In genomic region chr10:91632671-91633550, GRCh38 we compare ENCODE assay signal across 8 cellular contexts. TPM values are rescaled to one million over a fixed set of nuclear protein-coding genes. Genes with fewer than 3 reads are reported as not detected.
DNase-seq lines count a peak whose midpoint lies in the region; FAIRE-seq and TF ChIP-seq lines count a peak whose summit lies in the region.

Gene PPP1R3C (minus strand): TSS chr10:91633071. CDS start chr10:91632969, 102 bp downstream.

- peaks cover 9 to 17% of the 10 kb centered on the region in 2 experiments for H3K4me1 Mint-ChIP-seq in H9

- H4K8ac ChIP-seq in H9 (replicated peaks; ENCODE audit: insufficient read length, low read depth, low read length): no peak within 1 kb of the TSS

- H3K23me2 ChIP-seq in H9 (ENCODE audit: insufficient read length, low read depth, low read length, poor library complexity, severe bottlenecking): peaks cover 6% of the 10 kb centered on the region

- H2BK20ac ChIP-seq in H9 (ENCODE audit: low read depth, low read length, poor library complexity, severe bottlenecking): no peak within 1 kb of the TSS

- H3K18ac ChIP-seq in H9 (ENCODE audit: insufficient read length, low read depth, low read length): no peak within 1 kb of the TSS

- H3K9me3 Mint-ChIP-seq in H9: no peaks in the 10 kb centered on the region

- intact Hi-C loops in kidney (cut with DNase I): loop anchor here (10.0 kb wide), 1 partner anchor 138 kb away; no protein-coding TSS in a partner anchor
- intact Hi-C loops in spleen (cut with DNase I; ENCODE audit: low total_unique reads): no loop called here

- TF ChIP-seq CTCF in H9 (conservative IDR thresholded peaks at IDR 0.05) (peak; percentile 39; the same call in 2 of the 3 replicates), coronary artery (IDR thresholded peaks at IDR 0.05) (no peak), kidney (IDR thresholded peaks at IDR 0.05; ENCODE audit: borderline replicate concordance, extremely low read depth, insufficient read depth) (no peak), spleen (IDR thresholded peaks at IDR 0.05 in 8 of 11, conservative IDR thresholded peaks at IDR 0.05 in 3 of 11) (peak in 2 of 11 experiments; percentile 20 to 27)

- H3K23ac ChIP-seq in H9 (ENCODE audit: insufficient read length, low read depth, low read length): no peak within 1 kb of the TSS

- H2AFZ ChIP-seq in H9 (ENCODE audit: low read length): peak within 1 kb of the TSS; percentile 1

- no peak within 1 kb of the TSS for H3K27ac Mint-ChIP-seq in H9

- no peaks in the 10 kb centered on the region for H4K20me1 ChIP-seq in H9 (ENCODE audit: control insufficient read depth, insufficient read depth, insufficient read length)

- no CpG with 5 or more reads among the region's 61 CpGs for WGBS in H9 (ENCODE audit: extremely low coverage, insufficient read length, low lambda C conversion rate)
- WGBS in spleen, 5 donors: 3 to 6% (median 5%) methylated on average over 38 to 61 of the region's 61 CpGs

- peaks cover 44% of the 10 kb centered on the region for H3K27me3 Mint-ChIP-seq in H9 (ENCODE audit: low read depth)

- H3K9ac ChIP-seq in H9 (ENCODE audit: extremely low read depth, insufficient read length, low read length) (no peak within 1 kb of the TSS), kidney (ENCODE audit: low read length in 2 of 2) (peak within 1 kb of the TSS; percentile 81 to 82)

- H2BK120ac ChIP-seq in H9 (ENCODE audit: low read depth, low read length, poor library complexity, severe bottlenecking): no peak within 1 kb of the TSS

- no peak within 1 kb of the TSS for H4K91ac ChIP-seq in H9 (ENCODE audit: insufficient read length, low read depth, low read length)

- H3K79me2 ChIP-seq in H9 (ENCODE audit: insufficient read depth, low read length): no peaks in the 10 kb centered on the region

- peak within 1 kb of the TSS; percentile 27 for H3K4me2 ChIP-seq in H9 (ENCODE audit: insufficient read depth, insufficient read length, low read length)

- H3K56ac ChIP-seq in H9 (ENCODE audit: insufficient read length, low read depth, low read length): no peak within 1 kb of the TSS

- TF ChIP-seq POLR2A in spleen (IDR thresholded peaks at IDR 0.05): peak in 1 of 3 donors; percentile 53

- H3K27me3 ChIP-seq in H9 (ENCODE audit: insufficient read depth, low read length) (peaks cover 6% of the 10 kb centered on the region; the same call in 1 of the 2 replicates), spleen (replicated peaks in 1 of 7) (peaks cover 0 to 56% (median 14%) of the 10 kb centered on the region in 7 donors)

- no peaks in the 10 kb centered on the region for H3K79me1 ChIP-seq in H9 (ENCODE audit: insufficient read depth, low read depth, low read length, poor library complexity, severe bottlenecking)

- H3T11ph ChIP-seq in H9 (ENCODE audit: low read length): no peak within 1 kb of the TSS

- no peaks in the 10 kb centered on the region for H3K9me3 ChIP-seq in H9 (ENCODE audit: control insufficient read depth, low read depth, low read length)
- H3K9me3 ChIP-seq in kidney (ENCODE audit: control insufficient read depth in 1 of 2, low read length in 2 of 2): no peaks in the 10 kb centered on the region
- H3K9me3 ChIP-seq in spleen: no peaks in the 10 kb centered on the region

- H3K36me3 ChIP-seq in kidney (ENCODE audit: control insufficient read depth in 1 of 2, insufficient read depth in 2 of 2, low read length in 2 of 2) (peaks cover 6 to 10% of the 10 kb centered on the region in 2 donors), spleen (no peaks in the 10 kb centered on the region)

- peak within 1 kb of the TSS; percentile 54 to 77 for H3K4me3 Mint-ChIP-seq in H9

- peaks cover 2 to 9% (median 7%) of the 10 kb centered on the region in 3 experiments; a peak in 5 of 7 replicates for H3K36me3 Mint-ChIP-seq in H9 (ENCODE audit: insufficient read depth in 1 of 3, low read depth in 3 of 3)

- DNase-seq in ELR (ENCODE audit: low read depth) (peak; percentile 94), H9 (peak; percentile 92), NCI-H1417 treated with DMSO at 0.1 percent for 48 hours (lab: John Stamatoyannopoulos, UW) (peak; percentile 68), coronary artery (ENCODE audit: low spot score) (peak; percentile 96), kidney (peak; percentile 97), spleen (peak; percentile 86), GF-D8 (lab: John Stamatoyannopoulos, UW) (no peak)
- DNase-seq in activated CD4-positive, alpha-beta T cell treated with anti-CD3 and anti-CD28 coated beads for 4 hours: peak; percentile 5 to 6

- H2BK12ac ChIP-seq in H9 (ENCODE audit: insufficient read length, low read depth, low read length): no peak within 1 kb of the TSS

- H4K5ac ChIP-seq in H9 (ENCODE audit: insufficient read length, low read depth, low read length): no peak within 1 kb of the TSS

- H3K4me1 ChIP-seq in H9 (ENCODE audit: insufficient read depth, low read length) (no peaks in the 10 kb centered on the region), kidney (ENCODE audit: control insufficient read depth in 1 of 2, insufficient read depth in 1 of 2, low read depth in 1 of 2, low read length in 2 of 2) (peaks cover 0 to 6% of the 10 kb centered on the region in 2 donors), spleen (peaks cover 2 to 26% (median 9%) of the 10 kb centered on the region in 6 donors)

- H3K14ac ChIP-seq in H9 (ENCODE audit: insufficient read depth, low read length): no peak within 1 kb of the TSS

- peak within 1 kb of the TSS; percentile 79 for H3K4me3 ChIP-seq in coronary artery
- peak within 1 kb of the TSS; percentile 75 to 87 for H3K4me3 ChIP-seq in kidney (ENCODE audit: low read length in 2 of 2)
- H3K4me3 ChIP-seq in spleen: peak within 1 kb of the TSS; percentile 30 to 72 (median 45)

- H3K4ac ChIP-seq in H9 (ENCODE audit: low read depth, low read length): no peak within 1 kb of the TSS

- H2BK15ac ChIP-seq in H9 (ENCODE audit: low read depth, low read length): no peak within 1 kb of the TSS

- H2AK5ac ChIP-seq in H9 (ENCODE audit: insufficient read length, low read length): no peak within 1 kb of the TSS

- H3K27ac ChIP-seq in H9 (ENCODE audit: insufficient read length, low read depth, low read length) (no peak within 1 kb of the TSS), coronary artery (peak within 1 kb of the TSS; percentile 66 to 83), kidney (ENCODE audit: low read depth in 2 of 2, low read length in 2 of 2) (peak within 1 kb of the TSS; percentile 65 to 71), spleen (peak within 1 kb of the TSS in 7 of 8 donors; percentile 31 to 67 (median 55))

- no peak within 1 kb of the TSS for H2BK5ac ChIP-seq in H9 (ENCODE audit: insufficient read length, low read length)

- no peak for FAIRE-seq in kidney (lab: Jason Lieb, UNC)

RNA-seq across cellular contexts. Expression of gene PPP1R3C, which starts in this region (rescaled TPM):
- total RNA-seq in H9 (2021) (1.1 and 1.2 TPM in 2 replicates), kidney (20.3 TPM), spleen (1 to 10 TPM; 3.5 to 8.8 (median 4.9) TPM)
- polyA plus RNA-seq in kidney (ENCODE audit: insufficient read depth, low read depth, low replicate concordance) (13.6 TPM), spleen (1 to 10 TPM in 2 of 3 donors, under 1 TPM in 1; 0.99 to 1.6 (median 1.4) TPM)
